ENCODE assay signal across 23 cellular contexts in the genomic region with DNA sequence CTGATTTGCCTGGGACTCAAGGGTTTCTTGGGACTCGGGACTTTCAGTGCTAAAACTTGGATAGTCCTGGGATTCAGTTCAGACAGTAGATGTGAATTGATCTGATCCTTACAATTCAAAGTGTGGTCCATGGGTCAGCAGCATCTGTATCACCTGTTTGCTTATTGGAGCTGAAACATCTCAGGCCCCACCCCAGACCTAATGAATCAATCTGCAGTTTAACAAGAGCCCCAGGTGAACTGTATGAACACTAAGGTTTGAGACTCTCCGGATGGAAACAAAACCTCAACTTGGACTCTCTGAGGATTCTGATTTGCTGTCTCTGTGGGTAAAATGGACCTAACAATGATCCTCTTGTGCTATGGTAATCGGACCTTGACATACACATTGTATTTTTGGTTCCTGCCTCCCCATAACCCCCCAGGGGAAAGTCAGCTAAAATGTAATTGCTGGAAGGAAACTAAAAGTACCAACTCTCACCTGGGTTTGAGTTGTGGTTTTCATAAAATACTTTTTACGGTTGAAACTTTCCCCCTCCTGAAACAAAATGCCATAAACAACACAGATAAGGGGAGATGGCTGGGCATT. TPM values are rescaled to one million over a fixed set of nuclear protein-coding genes. Genes with fewer than 3 reads are reported as not detected.
DNase-seq lines count a peak whose midpoint lies in the region; ATAC-seq, FAIRE-seq and TF ChIP-seq lines count a peak whose summit lies in the region.
"Had no signal": no experiment of that assay in that cellular context is flagged by ENCODE, and none has a peak within 500 bp of the region (broad histone marks: within the 10 kb centered on the region; RNA-seq: fewer than 3 reads in every experiment).

No MANE protein-coding gene starts in this region.

- no peak overlapping the region for H3K4me3 ChIP-seq in HEK293 (ENCODE audit: low read depth, low read length)
- no peak overlapping the region for H3K4me3 ChIP-seq in GM12878
- H3K4me3 ChIP-seq: GM23338 had no signal

- H3K36me3 Mint-ChIP-seq in osteocyte (ENCODE audit: unreplicated experiment), result no peaks in the 10 kb centered on the region
- H3K36me3 Mint-ChIP-seq: CD14-positive monocyte; CD4-positive, alpha-beta memory T cell had no signal

- POLR2A ChIA-PET in GM10248 (lab: Yijun Ruan, JAX) (no interaction called here), HEK293 (lab: Yijun Ruan, JAX) (no interaction called here), GM12878 (lab: Charles Lee) (no interaction called here)

- TF ChIP-seq POLR2A in GM12878 (IDR thresholded peaks at IDR 0.05; ENCODE audit: low read depth, low read length), result no peak

- FAIRE-seq in GM12878 (lab: Jason Lieb, UNC), result no peak
- FAIRE-seq: A204.1, GM12891, H54, HepG2 had no signal

- peak in 1 of 2 experiments; percentile 39; a peak in 1 of 4 replicates for TF ChIP-seq EP300 in GM12878 (IDR thresholded peaks at IDR 0.05; ENCODE audit: borderline replicate concordance in 1 of 2, control insufficient read depth in 1 of 2, low read depth in 2 of 2, low read length in 2 of 2)

- H3K4me3 Mint-ChIP-seq in osteocyte (ENCODE audit: unreplicated experiment), result no peak overlapping the region
- H3K4me3 Mint-ChIP-seq: CD14-positive monocyte; CD4-positive, alpha-beta memory T cell; GM23338; HFFc6 had no signal

- ATAC-seq in GM12878, result peak; percentile 75
- no peak for ATAC-seq in HG03135 (IDR thresholded peaks at IDR 0.05; ENCODE audit: unreplicated experiment)
- ATAC-seq: GM23338, HepG2 had no signal

- H3K4me1 ChIP-seq in HEK293 (ENCODE audit: control insufficient read depth, insufficient read depth, low read length), result no peaks in the 10 kb centered on the region
- peaks cover 5% of the 10 kb centered on the region; the same call in 1 of the 2 replicates for H3K4me1 ChIP-seq in GM12878 (ENCODE audit: control insufficient read depth, insufficient read depth, low read length)
- H3K4me1 ChIP-seq: BE2C had no signal

- SMC1A ChIA-PET in GM12878 (lab: Charles Lee; ENCODE audit: uncharacterized antibody, unreplicated experiment), result interaction anchor here (0.8 to 2.7 kb wide), 4 partner anchors 25 to 397 kb away, joined by 3 to 11 read pairs (median 4); a partner anchor contains a TSS

- in situ Hi-C loops in GM12878 (cut with MboI), result no loop called here

- no TSS peak for BruUV-seq in GM12878 (replicated peaks; lab: Mats Ljungman, UMichigan)

- no peak for TF ChIP-seq RAD21 in GM12878 (IDR thresholded peaks at IDR 0.05; ENCODE audit: insufficient read depth, low read depth, low read length)

- H4K20me1 ChIP-seq in GM12878 (ENCODE audit: control insufficient read depth, insufficient read depth), result no peaks in the 10 kb centered on the region

- H3K4me2 ChIP-seq in GM12878 (ENCODE audit: control insufficient read depth, insufficient read depth), result no peak overlapping the region; the same call in 1 of the 2 replicates
- H3K4me2 ChIP-seq: GM23338 had no signal

- H3K9me3 ChIP-seq in HEK293 (ENCODE audit: control insufficient read depth, insufficient read depth, low read depth, low read length) (no peaks in the 10 kb centered on the region), GM12878 (replicated peaks; ENCODE audit: control insufficient read depth, insufficient read depth, low read length) (no peaks in the 10 kb centered on the region)
- H3K9me3 ChIP-seq: BE2C had no signal

- WGBS in GM12878 (ENCODE audit: insufficient coverage, insufficient replicate concordance, low lambda C conversion rate, missing lambda C conversion rate), result 37% methylated on average over 4 of the region's 4 CpGs

- H3K27me3 ChIP-seq in GM12878 (replicated peaks in 1 of 2; ENCODE audit: control insufficient read depth in 2 of 2, insufficient read depth in 2 of 2, low read length in 1 of 2), result no peaks in the 10 kb centered on the region; a peak in 1 of 4 replicates
- H3K27me3 ChIP-seq: BE2C had no signal

- no peaks in the 10 kb centered on the region for H3K27me3 Mint-ChIP-seq in osteocyte (ENCODE audit: unreplicated experiment)

- H3K79me2 ChIP-seq in GM12878 (ENCODE audit: control insufficient read depth, insufficient read depth, low read length), result no peaks in the 10 kb centered on the region

- intact Hi-C loops in GM12878 (cut with micrococcal nuclease; ENCODE audit: unreplicated experiment), result no loop called here

- RAD21 ChIA-PET in GM12878 (lab: Charles Lee; ENCODE audit: unreplicated experiment), result no interaction called here

- peaks cover 14% of the 10 kb centered on the region for H3K4me1 Mint-ChIP-seq in osteocyte (ENCODE audit: unreplicated experiment)

- CTCF ChIA-PET in GM10248 (lab: Yijun Ruan, JAX) (interaction anchor here (0.9 to 1.5 kb wide), 2 partner anchors 9 to 268 kb away, joined by 3 to 5 read pairs; no protein-coding TSS in a partner anchor), HEK293 (lab: Yijun Ruan, JAX) (interaction anchor here (0.6 to 0.8 kb wide), 3 partner anchors 194 to 267 kb away, joined by 3 to 4 read pairs (median 3); no protein-coding TSS in a partner anchor), GM12878 (lab: Yijun Ruan, JAX) (interaction anchor here (0.6 to 1.3 kb wide), 3 partner anchors 10 to 136 kb away, joined by 3 to 4 read pairs (median 4); no protein-coding TSS in a partner anchor)

- H3K27ac Mint-ChIP-seq in osteocyte (ENCODE audit: unreplicated experiment), result no peak overlapping the region
- H3K27ac Mint-ChIP-seq: CD14-positive monocyte; CD4-positive, alpha-beta memory T cell; GM23338; HFFc6 had no signal

- no peaks in the 10 kb centered on the region for H3K36me3 ChIP-seq in HEK293 (ENCODE audit: control insufficient read depth in 2 of 2, insufficient read depth in 1 of 2, low read length in 2 of 2)
- no peaks in the 10 kb centered on the region for H3K36me3 ChIP-seq in GM12878 (ENCODE audit: control insufficient read depth in 2 of 2, insufficient read depth in 2 of 2, low read length in 1 of 2)
- H3K36me3 ChIP-seq: BE2C had no signal

- TF ChIP-seq CTCF in GM10248 (IDR thresholded peaks at IDR 0.05; ENCODE audit: control extremely low read depth, extremely low read depth, low read depth, missing control alignments), result no peak
- TF ChIP-seq CTCF in HEK293 (tag by site-specific recombination; IDR thresholded peaks at IDR 0.05), result no peak
- TF ChIP-seq CTCF in GM12878 (IDR thresholded peaks at IDR 0.05 in 2 of 3, conservative IDR thresholded peaks at IDR 0.05 in 1 of 3; ENCODE audit: control insufficient read depth in 2 of 3, extremely low read depth in 1 of 3, insufficient read depth in 1 of 3, low read depth in 3 of 3, low read length in 3 of 3), result no peak
- TF ChIP-seq CTCF in osteocyte (IDR thresholded peaks at IDR 0.05), result no peak

- no peak overlapping the region for H2AFZ ChIP-seq in GM12878 (ENCODE audit: control insufficient read depth, low read depth, low read length)
- H2AFZ ChIP-seq: GM23338 had no signal

- peak; percentile 2 for DNase-seq in GM10248 (ENCODE audit: extremely low spot score)
- peak; percentile 38 for DNase-seq in GM12878 (ENCODE audit: low read depth, low spot score)
- peak; percentile 8 for DNase-seq in osteocyte (ENCODE audit: extremely low spot score, unreplicated experiment)
- DNase-seq in NCI-H1105 (lab: John Stamatoyannopoulos, UW), result no peak
- no peak for DNase-seq in anterior cingulate cortex (lab: John Stamatoyannopoulos, UW)
- DNase-seq in HuH-7.5 (ENCODE audit: low spot score), result no peak
- DNase-seq: ACHN; BE2C; CD4-positive, alpha-beta memory T cell; DMS153; DMS79; GDM1; HCEC 1CT; HFFc6; KG1 had no signal

- H3K27ac ChIP-seq in HEK293 (ENCODE audit: extremely low read depth, low read depth, low read length) (no peak overlapping the region), GM12878 (ENCODE audit: control insufficient read depth, insufficient read depth) (no peak overlapping the region)

- H3K9me3 Mint-ChIP-seq in osteocyte (ENCODE audit: unreplicated experiment), result no peaks in the 10 kb centered on the region
- H3K9me3 Mint-ChIP-seq: CD14-positive monocyte, HFFc6 had no signal

- no peak overlapping the region for H3K9ac ChIP-seq in GM12878 (ENCODE audit: control insufficient read depth, insufficient read depth, low read length)

TF ChIP-seq in GM12878, 131 proteins besides CTCF, POLR2A, EP300 and RAD21 (continues in another document):
- TF ChIP-seq MTA2 (IDR thresholded peaks at IDR 0.05; ENCODE audit: low read depth), result peak; percentile 50; the same call in 1 of the 2 replicates

RNA-seq across cellular contexts. Expression of a gene that starts 11.7 kb away (rescaled TPM):
- not detected in 2 replicates for total RNA-seq in GM12878 (2013; cell fraction: nucleolus; rRNA removed)
- not detected in 2 replicates for total RNA-seq in GM12878 (2014; rRNA removed)
- total RNA-seq in GM12878 (2014; rRNA removed; fragmentation: Illumina TruSeq; extraction: Trizol), result not detected in 2 replicates
- not detected in 2 replicates for total RNA-seq in GM12878 (2021)
- polyA plus RNA-seq in GM12878 (2011; ENCODE audit: low read depth), result not detected
- not detected in 2 replicates for polyA plus RNA-seq in GM12878 (2011; rRNA removed)
- 0.01 TPM in 1 of 2 replicates, not detected in the other for polyA plus RNA-seq in GM12878 (2011; cell fraction: cytosol; rRNA removed)
- not detected in 2 replicates for polyA plus RNA-seq in GM12878 (2011; cell fraction: nucleus; rRNA removed)
- polyA plus RNA-seq in GM12878 (2012), result 0.10 TPM in 1 of 2 replicates, not detected in the other
- not detected in 2 replicates for polyA plus RNA-seq in GM12878 (2014; fragmentation: Illumina TruSeq; extraction: Trizol)
- polyA plus RNA-seq in GM12878 (2014; fragmentation: Nextera tagmentation; extraction: Ambion mirVana), result not detected
- not detected in 2 replicates for polyA plus RNA-seq in GM12878 (2014; rRNA removed)
- not detected for polyA plus RNA-seq in GM12878 (2016; fragmentation: Nextera tagmentation; extraction: Ambion mirVana)
- polyA minus RNA-seq in GM12878 (2011; rRNA and poly(A)+ RNA removed), result not detected in 2 replicates
- not detected in 2 replicates for polyA minus RNA-seq in GM12878 (2011; cell fraction: cytosol; rRNA and poly(A)+ RNA removed)
- polyA minus RNA-seq in GM12878 (2011; cell fraction: nucleus; rRNA and poly(A)+ RNA removed), result not detected in 2 replicates
- total RNA-seq in osteocyte, result not detected in 2 replicates
- total RNA-seq: CD4-positive, alpha-beta memory T cell; HepG2; HFFc6 had no signal
- polyA plus RNA-seq: CD14-positive monocyte; CD4-positive, alpha-beta memory T cell had no signal

RNA-seq across cellular contexts. Expression of a gene that starts 24.8 kb away (rescaled TPM):
- total RNA-seq in GM12878 (2013; cell fraction: nucleolus; rRNA removed), result 0.24 TPM in 1 of 2 replicates, not detected in the other
- total RNA-seq in GM12878 (2014; rRNA removed) (under 0.01 and 0.05 TPM in 2 replicates), GM12878 (2014; rRNA removed; fragmentation: Illumina TruSeq; extraction: Trizol) (not detected in 2 replicates), GM12878 (2021) (0.08 TPM in 1 of 2 replicates, not detected in the other), osteocyte (0.08 TPM in 1 of 2 replicates, not detected in the other)
- polyA plus RNA-seq in GM12878 (2011; ENCODE audit: low read depth), result not detected
- polyA plus RNA-seq in GM12878 (2011; rRNA removed) (not detected in 2 replicates), GM12878 (2014; fragmentation: Illumina TruSeq; extraction: Trizol) (not detected in 2 replicates), GM12878 (2014; fragmentation: Nextera tagmentation; extraction: Ambion mirVana) (not detected), GM12878 (2014; rRNA removed) (not detected in 2 replicates), GM12878 (2016; fragmentation: Nextera tagmentation; extraction: Ambion mirVana) (not detected)
- not detected in 2 replicates for polyA plus RNA-seq in GM12878 (2011; cell fraction: cytosol; rRNA removed)
- polyA plus RNA-seq in GM12878 (2011; cell fraction: nucleus; rRNA removed), result 0.07 TPM in 1 of 2 replicates, not detected in the other
- polyA plus RNA-seq in GM12878 (2012), result not detected in 2 replicates
- 0.05 TPM in 1 of 2 replicates, not detected in the other for polyA minus RNA-seq in GM12878 (2011; rRNA and poly(A)+ RNA removed)
- polyA minus RNA-seq in GM12878 (2011; cell fraction: cytosol; rRNA and poly(A)+ RNA removed), result not detected in 2 replicates
- 0.24 and 0.48 TPM in 2 replicates for polyA minus RNA-seq in GM12878 (2011; cell fraction: nucleus; rRNA and poly(A)+ RNA removed)
- polyA plus RNA-seq: CD14-positive monocyte, GM23338, HepG2 had no signal

Comparison
In these comparisons a context has a peak if more than half of its experiments do, and no peak if none do; other contexts are left out.
1. DNase-seq: peak in GM10248 (single experiment), GM12878 (single experiment) and osteocyte (single experiment); none in NCI-H1105 (single experiment), anterior cingulate cortex (0 of 58) and HuH-7.5 (single experiment).